8 cellular contexts compared by ENCODE assay signal in genomic region chr4:3954540-3955360, GRCh38.
DNase-seq lines count a peak whose midpoint lies in the region; ATAC-seq and TF ChIP-seq lines count a peak whose summit lies in the region.
"Not testable (repeated sequence)": the region's sequence is repeated elsewhere in the genome, so short reads cannot be mapped to it uniquely, and the experiment has no call there.

No MANE protein-coding gene starts in this region.

- intact Hi-C loops in activated CD4-positive, alpha-beta T cell treated with anti-CD3 and anti-CD28 coated beads for 36 hours (cut with DNase I, micrococcal nuclease), result loop anchor here (1.0 to 10.0 kb wide), 9 partner anchors 173 to 1712 kb away; partner anchors contain the start of genes GRK4 (in 1 of the 2), HAUS3 (in 1 of the 2), LRPAP1 (in 1 of the 2) and LYAR (in 1 of the 2)
- intact Hi-C loops in testis (cut with DNase I; ENCODE audit: low total_unique reads), result not testable (repeated sequence)

- no CpG with 5 or more reads among the region's 57 CpGs for WGBS in iPS DF 6.9 (ENCODE audit: insufficient coverage, insufficient read length)
- WGBS in testis, 2 donors, result 4 to 6% methylated on average over 23 to 45 of the region's 57 CpGs

- peaks cover 16% of the 10 kb centered on the region for H3K4me1 Mint-ChIP-seq in activated CD4-positive, alpha-beta T cell treated with anti-CD3 and anti-CD28 coated beads for 36 hours
- H3K4me1 Mint-ChIP-seq in progenitor cell of endocrine pancreas (ENCODE audit: low read depth), result not testable (repeated sequence)

- POLR2A ChIA-PET in activated CD4-positive, alpha-beta T cell treated with anti-CD3 and anti-CD28 coated beads for 36 hours (lab: Charles Lee), result not testable (repeated sequence)

- CTCF ChIA-PET in activated CD4-positive, alpha-beta T cell treated with anti-CD3 and anti-CD28 coated beads for 36 hours (lab: Charles Lee), result not testable (repeated sequence)

- H3K27ac ChIP-seq in iPS DF 6.9 (ENCODE audit: low read length), result not testable (repeated sequence)
- H3K27ac ChIP-seq in testis, result peak overlapping the region; percentile 35 to 75

- H3K27me3 ChIP-seq in iPS DF 6.9 (ENCODE audit: control insufficient read depth, insufficient read depth, low read length); testis: not testable (repeated sequence)

- not testable (repeated sequence) for H3K4me1 ChIP-seq in iPS DF 6.9 (ENCODE audit: control insufficient read depth, insufficient read depth, low read length); testis

- in situ Hi-C loops in G401 (cut with HindIII; ENCODE audit: low sequenced_read_pairs); T47D (cut with HindIII; ENCODE audit: low pct_unique_long_range_greater_than_20kb, low sequenced_read_pairs): not testable (repeated sequence)

- ATAC-seq in HG03442 (IDR thresholded peaks at IDR 0.05; ENCODE audit: unreplicated experiment), result peak; percentile 20
- not testable (repeated sequence) for ATAC-seq in activated CD4-positive, alpha-beta T cell treated with anti-CD3 and anti-CD28 coated beads for 36 hours

- TF ChIP-seq CTCF in progenitor cell of endocrine pancreas (IDR thresholded peaks at IDR 0.05; ENCODE audit: unreplicated experiment); testis (IDR thresholded peaks at IDR 0.05): not testable (repeated sequence)

- not testable (repeated sequence) for H3K9me3 ChIP-seq in iPS DF 6.9 (ENCODE audit: control insufficient read depth, insufficient read depth, low read length); testis

- not testable (repeated sequence) for TF ChIP-seq POLR2A in testis (IDR thresholded peaks at IDR 0.05)

- not testable (repeated sequence) for H3K9me3 Mint-ChIP-seq in activated CD4-positive, alpha-beta T cell treated with anti-CD3 and anti-CD28 coated beads for 36 hours (ENCODE audit: low read depth); progenitor cell of endocrine pancreas (ENCODE audit: low read depth)

- H3K4me3 ChIP-seq in iPS DF 6.9 (ENCODE audit: low read length) (peak overlapping the region; percentile 67; the same call in 1 of the 2 replicates), testis (peak overlapping the region; percentile 66 to 76)

- H3K27ac Mint-ChIP-seq in activated CD4-positive, alpha-beta T cell treated with anti-CD3 and anti-CD28 coated beads for 36 hours, result peak overlapping the region; percentile 95
- H3K27ac Mint-ChIP-seq in progenitor cell of endocrine pancreas, result peak overlapping the region; percentile 96

- not testable (repeated sequence) for H3K36me3 ChIP-seq in iPS DF 6.9 (ENCODE audit: control insufficient read depth, insufficient read depth, low read length); testis (ENCODE audit: low read depth, missing control alignments)

- peak; percentile 48 for DNase-seq in G401 (ENCODE audit: low spot score)
- peak; percentile 34 for DNase-seq in NCI-H526 treated with DMSO at 0.1 percent for 48 hours (lab: John Stamatoyannopoulos, UW)
- peak; percentile 85 for DNase-seq in activated CD4-positive, alpha-beta T cell treated with anti-CD3 and anti-CD28 coated beads for 36 hours
- DNase-seq in T47D (ENCODE audit: low read depth in 1 of 2, low spot score in 1 of 2), result peak; percentile 9 to 73
- not testable (repeated sequence) for DNase-seq in iPS DF 6.9 (ENCODE audit: low read depth, low spot score); progenitor cell of endocrine pancreas (ENCODE audit: low spot score, unreplicated experiment)
- DNase-seq in testis, result peak; percentile 55

- not testable (repeated sequence) for H3K27me3 Mint-ChIP-seq in activated CD4-positive, alpha-beta T cell treated with anti-CD3 and anti-CD28 coated beads for 36 hours; progenitor cell of endocrine pancreas

- H3K4me3 Mint-ChIP-seq in activated CD4-positive, alpha-beta T cell treated with anti-CD3 and anti-CD28 coated beads for 36 hours, result peak overlapping the region; percentile 92
- peak overlapping the region; percentile 86 for H3K4me3 Mint-ChIP-seq in progenitor cell of endocrine pancreas (ENCODE audit: low read depth)

- H3K36me3 Mint-ChIP-seq in activated CD4-positive, alpha-beta T cell treated with anti-CD3 and anti-CD28 coated beads for 36 hours (ENCODE audit: low read depth); progenitor cell of endocrine pancreas (ENCODE audit: insufficient read depth): not testable (repeated sequence)
